34 cellular contexts compared by ENCODE assay signal in the genomic region with DNA sequence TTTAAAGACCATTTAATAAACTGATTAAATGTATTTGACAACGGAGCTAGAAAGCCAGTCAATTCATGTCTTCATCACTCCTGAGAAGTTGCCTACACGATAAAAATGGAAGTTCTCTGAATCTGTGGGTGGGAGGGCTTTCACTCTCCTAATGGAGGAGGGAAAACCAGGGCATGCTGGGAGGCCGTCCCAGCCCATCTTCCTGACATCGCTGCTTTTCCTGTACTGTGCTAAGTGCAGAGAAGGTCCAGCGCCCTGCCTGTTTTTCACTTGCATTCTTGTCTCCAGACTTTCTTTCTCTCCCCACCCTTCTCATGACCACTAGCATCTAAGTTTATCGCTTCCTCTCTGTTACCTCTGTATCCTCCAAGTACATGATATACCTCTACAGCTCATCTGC.
"Had no signal": no experiment of that assay in that cellular context is flagged by ENCODE, and none has a peak within 500 bp of the region (broad histone marks: within the 10 kb centered on the region; RNA-seq: fewer than 3 reads in every experiment).

No MANE protein-coding gene starts in this region.

- DNase-seq: Karpas-422, Kasumi-1, MG63, MM.1S, MV-4-11, NCI-H1048, NCI-H1092, NCI-H1092 treated with DMSO at 0.1 percent for 48 hours, NCI-H1105, NCI-H1105 treated with DMSO at 0.1 percent for 48 hours, NCI-H1417, NCI-H1417 treated with DMSO at 0.1 percent for 48 hours, NCI-H1436, NCI-H1436 treated with DMSO at 0.1 percent for 48 hours, NCI-H146, NCI-H1694, NCI-H1694 treated with DMSO at 0.1 percent for 48 hours, NCI-H187, NCI-H187 treated with DMSO at 0.1 percent for 48 hours, NCI-H1930, NCI-H2029, NCI-H2029 treated with DMSO at 0.1 percent for 48 hours, NCI-H2081, NCI-H2081 treated with DMSO at 0.1 percent for 48 hours, NCI-H2107, NCI-H2171, NCI-H2171 treated with DMSO at 0.1 percent for 48 hours, NCI-H2227 treated with DMSO at 0.1 percent for 48 hours, NCI-H226, NCI-H345, NCI-H446, NCI-H446 treated with DMSO at 0.1 percent for 48 hours, NCI-H510A, NCI-H510A treated with DMSO at 0.1 percent for 48 hours had no signal

- H3K4me3 ChIP-seq: MG63 had no signal

- H3K9me3 ChIP-seq: MG63 had no signal

- H3K36me3 ChIP-seq: MG63 had no signal

- H3K27me3 ChIP-seq: MG63 had no signal
